In the genomic region with DNA sequence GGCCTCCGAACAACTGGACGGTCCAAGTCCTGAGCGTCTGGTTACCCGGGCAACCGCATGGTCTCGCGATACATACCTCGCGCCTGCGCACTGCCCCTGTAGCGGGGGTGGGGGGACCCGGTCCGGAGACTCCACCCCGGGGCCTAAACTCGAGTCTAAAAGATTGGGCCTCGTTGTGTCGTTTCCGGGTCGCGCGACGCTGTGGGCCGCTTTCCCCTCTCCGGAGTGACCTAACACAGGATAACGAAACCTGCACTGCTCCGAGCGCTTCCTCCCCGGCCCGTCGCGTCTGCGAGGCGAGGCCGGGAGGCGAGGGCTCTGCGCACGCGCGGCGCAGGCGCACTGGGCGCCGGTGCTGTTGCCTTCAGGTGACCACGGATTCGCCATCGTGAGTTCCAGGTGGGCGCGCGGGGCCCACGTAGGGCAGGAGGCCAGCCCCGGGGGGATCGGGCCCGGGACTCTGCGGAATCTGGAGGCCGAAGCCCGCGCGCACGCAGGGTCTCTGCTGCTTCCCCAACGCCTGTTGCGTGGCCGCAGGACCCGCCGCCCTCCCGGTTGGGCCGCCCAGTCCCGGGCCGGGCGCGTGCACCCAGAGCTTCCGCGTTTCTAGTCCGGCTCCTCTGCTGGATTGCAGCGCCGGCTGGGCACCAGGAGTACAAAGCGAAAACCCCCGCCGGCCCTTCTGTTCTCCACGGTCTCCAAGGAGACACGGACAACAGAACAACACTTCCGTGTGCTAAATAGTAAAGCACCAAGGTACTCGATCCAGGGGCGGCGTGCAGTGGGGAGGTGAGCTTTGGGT, we compare ENCODE assay signal across 1 cellular context.
TF ChIP-seq lines count a peak whose summit lies in the region.

A gene with protein sequence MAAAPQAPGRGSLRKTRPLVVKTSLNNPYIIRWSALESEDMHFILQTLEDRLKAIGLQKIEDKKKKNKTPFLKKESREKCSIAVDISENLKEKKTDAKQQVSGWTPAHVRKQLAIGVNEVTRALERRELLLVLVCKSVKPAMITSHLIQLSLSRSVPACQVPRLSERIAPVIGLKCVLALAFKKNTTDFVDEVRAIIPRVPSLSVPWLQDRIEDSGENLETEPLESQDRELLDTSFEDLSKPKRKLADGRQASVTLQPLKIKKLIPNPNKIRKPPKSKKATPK (plus strand): TSS at position 345 of the 802 bp plus-strand sequence. CDS start 5,960 bp downstream, outside the sequence.

TF ChIP-seq in HepG2, 621 proteins besides CTCF, POLR2A, EP300 and RAD21 (continued from another document and continues in another):
- TF ChIP-seq, protein P1, sequence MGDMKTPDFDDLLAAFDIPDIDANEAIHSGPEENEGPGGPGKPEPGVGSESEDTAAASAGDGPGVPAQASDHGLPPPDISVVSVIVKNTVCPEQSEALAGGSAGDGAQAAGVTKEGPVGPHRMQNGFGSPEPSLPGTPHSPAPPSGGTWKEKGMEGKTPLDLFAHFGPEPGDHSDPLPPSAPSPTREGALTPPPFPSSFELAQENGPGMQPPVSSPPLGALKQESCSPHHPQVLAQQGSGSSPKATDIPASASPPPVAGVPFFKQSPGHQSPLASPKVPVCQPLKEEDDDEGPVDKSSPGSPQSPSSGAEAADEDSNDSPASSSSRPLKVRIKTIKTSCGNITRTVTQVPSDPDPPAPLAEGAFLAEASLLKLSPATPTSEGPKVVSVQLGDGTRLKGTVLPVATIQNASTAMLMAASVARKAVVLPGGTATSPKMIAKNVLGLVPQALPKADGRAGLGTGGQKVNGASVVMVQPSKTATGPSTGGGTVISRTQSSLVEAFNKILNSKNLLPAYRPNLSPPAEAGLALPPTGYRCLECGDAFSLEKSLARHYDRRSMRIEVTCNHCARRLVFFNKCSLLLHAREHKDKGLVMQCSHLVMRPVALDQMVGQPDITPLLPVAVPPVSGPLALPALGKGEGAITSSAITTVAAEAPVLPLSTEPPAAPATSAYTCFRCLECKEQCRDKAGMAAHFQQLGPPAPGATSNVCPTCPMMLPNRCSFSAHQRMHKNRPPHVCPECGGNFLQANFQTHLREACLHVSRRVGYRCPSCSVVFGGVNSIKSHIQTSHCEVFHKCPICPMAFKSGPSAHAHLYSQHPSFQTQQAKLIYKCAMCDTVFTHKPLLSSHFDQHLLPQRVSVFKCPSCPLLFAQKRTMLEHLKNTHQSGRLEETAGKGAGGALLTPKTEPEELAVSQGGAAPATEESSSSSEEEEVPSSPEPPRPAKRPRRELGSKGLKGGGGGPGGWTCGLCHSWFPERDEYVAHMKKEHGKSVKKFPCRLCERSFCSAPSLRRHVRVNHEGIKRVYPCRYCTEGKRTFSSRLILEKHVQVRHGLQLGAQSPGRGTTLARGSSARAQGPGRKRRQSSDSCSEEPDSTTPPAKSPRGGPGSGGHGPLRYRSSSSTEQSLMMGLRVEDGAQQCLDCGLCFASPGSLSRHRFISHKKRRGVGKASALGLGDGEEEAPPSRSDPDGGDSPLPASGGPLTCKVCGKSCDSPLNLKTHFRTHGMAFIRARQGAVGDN (CRISPR knock-in tag; IDR thresholded peaks at IDR 0.05), result peak; percentile 97
- peak; percentile 70; the same call in 1 of the 2 replicates for TF ChIP-seq ZNF33B (CRISPR knock-in tag; IDR thresholded peaks at IDR 0.05)
- peak; percentile 89; the same call in 1 of the 2 replicates for TF ChIP-seq SIN3A (IDR thresholded peaks at IDR 0.05; ENCODE audit: borderline replicate concordance, low read depth, low read length)
- TF ChIP-seq ZFP82 (CRISPR knock-in tag; IDR thresholded peaks at IDR 0.05; ENCODE audit: borderline replicate concordance), result no peak
- no peak for TF ChIP-seq ZNF383 (CRISPR knock-in tag; IDR thresholded peaks at IDR 0.05; ENCODE audit: borderline replicate concordance)
- peak; percentile 92; the same call in 1 of the 2 replicates for TF ChIP-seq LBX2 (CRISPR knock-in tag; IDR thresholded peaks at IDR 0.05; ENCODE audit: borderline replicate concordance)
- TF ChIP-seq ZNF879 (CRISPR knock-in tag; IDR thresholded peaks at IDR 0.05), result peak; percentile 97
- TF ChIP-seq SAFB2 (CRISPR knock-in tag; IDR thresholded peaks at IDR 0.05; ENCODE audit: borderline replicate concordance, low read depth), result peak; percentile 75
- TF ChIP-seq ZNF44 (CRISPR knock-in tag; IDR thresholded peaks at IDR 0.05), result peak; percentile 90; the same call in 1 of the 2 replicates
- TF ChIP-seq, protein P2, sequence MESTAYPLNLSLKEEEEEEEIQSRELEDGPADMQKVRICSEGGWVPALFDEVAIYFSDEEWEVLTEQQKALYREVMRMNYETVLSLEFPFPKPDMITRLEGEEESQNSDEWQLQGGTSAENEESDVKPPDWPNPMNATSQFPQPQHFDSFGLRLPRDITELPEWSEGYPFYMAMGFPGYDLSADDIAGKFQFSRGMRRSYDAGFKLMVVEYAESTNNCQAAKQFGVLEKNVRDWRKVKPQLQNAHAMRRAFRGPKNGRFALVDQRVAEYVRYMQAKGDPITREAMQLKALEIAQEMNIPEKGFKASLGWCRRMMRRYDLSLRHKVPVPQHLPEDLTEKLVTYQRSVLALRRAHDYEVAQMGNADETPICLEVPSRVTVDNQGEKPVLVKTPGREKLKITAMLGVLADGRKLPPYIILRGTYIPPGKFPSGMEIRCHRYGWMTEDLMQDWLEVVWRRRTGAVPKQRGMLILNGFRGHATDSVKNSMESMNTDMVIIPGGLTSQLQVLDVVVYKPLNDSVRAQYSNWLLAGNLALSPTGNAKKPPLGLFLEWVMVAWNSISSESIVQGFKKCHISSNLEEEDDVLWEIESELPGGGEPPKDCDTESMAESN (CRISPR knock-in tag; conservative IDR thresholded peaks at IDR 0.05), result peak; percentile 91
- TF ChIP-seq KLF6 (CRISPR knock-in tag; IDR thresholded peaks at IDR 0.05), result peak; percentile 92
- TF ChIP-seq ZSCAN12 (CRISPR knock-in tag; IDR thresholded peaks at IDR 0.05), result peak; percentile 81; the same call in 1 of the 2 replicates
- TF ChIP-seq MIER3 (CRISPR knock-in tag; IDR thresholded peaks at IDR 0.05; ENCODE audit: borderline replicate concordance), result peak; percentile 38; the same call in 1 of the 2 replicates
- peak; percentile 84 for TF ChIP-seq GABPB1 (CRISPR knock-in tag; IDR thresholded peaks at IDR 0.05)
- peak; percentile 87 for TF ChIP-seq ZNF230 (CRISPR knock-in tag; IDR thresholded peaks at IDR 0.05)
- no peak for TF ChIP-seq IRF2 (CRISPR knock-in tag; IDR thresholded peaks at IDR 0.05)
- TF ChIP-seq CEBPG (CRISPR knock-in tag; IDR thresholded peaks at IDR 0.05), result 0 out of 2 replicates have a peak, but pooled peaks have one; percentile 28
- TF ChIP-seq SOX5 (CRISPR knock-in tag; IDR thresholded peaks at IDR 0.05; ENCODE audit: borderline replicate concordance), result no peak
- peak; percentile 31 for TF ChIP-seq BCL6 (CRISPR knock-in tag; IDR thresholded peaks at IDR 0.05)
- TF ChIP-seq CSRNP1 (CRISPR knock-in tag; IDR thresholded peaks at IDR 0.05), result peak; percentile 99
- 0 out of 2 replicates have a peak, but pooled peaks have one; percentile 76 for TF ChIP-seq FLYWCH1 (CRISPR knock-in tag; IDR thresholded peaks at IDR 0.05)
- TF ChIP-seq ZNF350 (CRISPR knock-in tag; IDR thresholded peaks at IDR 0.05; ENCODE audit: borderline replicate concordance, low read depth), result peak; percentile 61
- TF ChIP-seq ZNF616 (CRISPR knock-in tag; IDR thresholded peaks at IDR 0.05; ENCODE audit: low read depth), result peak; percentile 32; the same call in 1 of the 2 replicates
- peak; percentile 92 for TF ChIP-seq KAT8 (CRISPR knock-in tag; IDR thresholded peaks at IDR 0.05)
- TF ChIP-seq, protein P3, sequence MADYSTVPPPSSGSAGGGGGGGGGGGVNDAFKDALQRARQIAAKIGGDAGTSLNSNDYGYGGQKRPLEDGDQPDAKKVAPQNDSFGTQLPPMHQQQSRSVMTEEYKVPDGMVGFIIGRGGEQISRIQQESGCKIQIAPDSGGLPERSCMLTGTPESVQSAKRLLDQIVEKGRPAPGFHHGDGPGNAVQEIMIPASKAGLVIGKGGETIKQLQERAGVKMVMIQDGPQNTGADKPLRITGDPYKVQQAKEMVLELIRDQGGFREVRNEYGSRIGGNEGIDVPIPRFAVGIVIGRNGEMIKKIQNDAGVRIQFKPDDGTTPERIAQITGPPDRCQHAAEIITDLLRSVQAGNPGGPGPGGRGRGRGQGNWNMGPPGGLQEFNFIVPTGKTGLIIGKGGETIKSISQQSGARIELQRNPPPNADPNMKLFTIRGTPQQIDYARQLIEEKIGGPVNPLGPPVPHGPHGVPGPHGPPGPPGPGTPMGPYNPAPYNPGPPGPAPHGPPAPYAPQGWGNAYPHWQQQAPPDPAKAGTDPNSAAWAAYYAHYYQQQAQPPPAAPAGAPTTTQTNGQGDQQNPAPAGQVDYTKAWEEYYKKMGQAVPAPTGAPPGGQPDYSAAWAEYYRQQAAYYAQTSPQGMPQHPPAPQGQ (CRISPR knock-in tag; IDR thresholded peaks at IDR 0.05; ENCODE audit: borderline replicate concordance), result 0 out of 2 replicates have a peak, but pooled peaks have one; percentile 24
- TF ChIP-seq CHD2 (IDR thresholded peaks at IDR 0.05; ENCODE audit: low read depth, low read length), result peak; percentile 92
- TF ChIP-seq ZNF720 (CRISPR knock-in tag; IDR thresholded peaks at IDR 0.05), result no peak
- TF ChIP-seq, protein P4, sequence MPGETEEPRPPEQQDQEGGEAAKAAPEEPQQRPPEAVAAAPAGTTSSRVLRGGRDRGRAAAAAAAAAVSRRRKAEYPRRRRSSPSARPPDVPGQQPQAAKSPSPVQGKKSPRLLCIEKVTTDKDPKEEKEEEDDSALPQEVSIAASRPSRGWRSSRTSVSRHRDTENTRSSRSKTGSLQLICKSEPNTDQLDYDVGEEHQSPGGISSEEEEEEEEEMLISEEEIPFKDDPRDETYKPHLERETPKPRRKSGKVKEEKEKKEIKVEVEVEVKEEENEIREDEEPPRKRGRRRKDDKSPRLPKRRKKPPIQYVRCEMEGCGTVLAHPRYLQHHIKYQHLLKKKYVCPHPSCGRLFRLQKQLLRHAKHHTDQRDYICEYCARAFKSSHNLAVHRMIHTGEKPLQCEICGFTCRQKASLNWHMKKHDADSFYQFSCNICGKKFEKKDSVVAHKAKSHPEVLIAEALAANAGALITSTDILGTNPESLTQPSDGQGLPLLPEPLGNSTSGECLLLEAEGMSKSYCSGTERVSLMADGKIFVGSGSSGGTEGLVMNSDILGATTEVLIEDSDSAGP (CRISPR knock-in tag; IDR thresholded peaks at IDR 0.05; ENCODE audit: borderline replicate concordance), result peak; percentile 94
- TF ChIP-seq ZNF160 (CRISPR knock-in tag; IDR thresholded peaks at IDR 0.05), result peak; percentile 73; the same call in 1 of the 2 replicates
- peak; percentile 93 for TF ChIP-seq ZNF607 (CRISPR knock-in tag; IDR thresholded peaks at IDR 0.05; ENCODE audit: borderline replicate concordance)
- no peak for TF ChIP-seq ZNF30 (CRISPR knock-in tag; IDR thresholded peaks at IDR 0.05)
- no peak for TF ChIP-seq GABPA (IDR thresholded peaks at IDR 0.05; ENCODE audit: low read depth, low read length)
- no peak; the same call in 1 of the 2 replicates for TF ChIP-seq GABPA (CRISPR knock-in tag; IDR thresholded peaks at IDR 0.05; ENCODE audit: low read depth)
- peak; percentile 93 for TF ChIP-seq ASH2L (IDR thresholded peaks at IDR 0.05; ENCODE audit: insufficient read length, low read depth, low read length)
- TF ChIP-seq ZNF891 (CRISPR knock-in tag; IDR thresholded peaks at IDR 0.05), result peak; percentile 94
- no peak for TF ChIP-seq SNRNP70 (IDR thresholded peaks at IDR 0.05; ENCODE audit: low read depth, low read length)
- no peak for TF ChIP-seq SOX13 (IDR thresholded peaks at IDR 0.05)
- TF ChIP-seq SOX13 (CRISPR knock-in tag; conservative IDR thresholded peaks at IDR 0.05 in 1 of 2, IDR thresholded peaks at IDR 0.05 in 1 of 2), result no peak; a peak in 2 of 4 replicates
- TF ChIP-seq ZMYM2 (CRISPR knock-in tag; IDR thresholded peaks at IDR 0.05), result 0 out of 2 replicates have a peak, but pooled peaks have one; percentile 27
- TF ChIP-seq ZNF839 (CRISPR knock-in tag; IDR thresholded peaks at IDR 0.05; ENCODE audit: borderline replicate concordance), result no peak
- 0 out of 2 replicates have a peak, but pooled peaks have one; percentile 43 for TF ChIP-seq ZNF570 (CRISPR knock-in tag; IDR thresholded peaks at IDR 0.05; ENCODE audit: borderline replicate concordance)
- peak; percentile 82; the same call in 1 of the 2 replicates for TF ChIP-seq ZNF546 (CRISPR knock-in tag; conservative IDR thresholded peaks at IDR 0.05)
- TF ChIP-seq, protein P5, sequence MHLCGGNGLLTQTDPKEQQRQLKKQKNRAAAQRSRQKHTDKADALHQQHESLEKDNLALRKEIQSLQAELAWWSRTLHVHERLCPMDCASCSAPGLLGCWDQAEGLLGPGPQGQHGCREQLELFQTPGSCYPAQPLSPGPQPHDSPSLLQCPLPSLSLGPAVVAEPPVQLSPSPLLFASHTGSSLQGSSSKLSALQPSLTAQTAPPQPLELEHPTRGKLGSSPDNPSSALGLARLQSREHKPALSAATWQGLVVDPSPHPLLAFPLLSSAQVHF (CRISPR knock-in tag; IDR thresholded peaks at IDR 0.05), result peak; percentile 88
- TF ChIP-seq ZNF672 (CRISPR knock-in tag; IDR thresholded peaks at IDR 0.05), result 0 out of 2 replicates have a peak, but pooled peaks have one; percentile 28
- 0 out of 2 replicates have a peak, but pooled peaks have one; percentile 66 for TF ChIP-seq ZNF737 (CRISPR knock-in tag; IDR thresholded peaks at IDR 0.05; ENCODE audit: borderline replicate concordance)
- TF ChIP-seq ZNF282 (IDR thresholded peaks at IDR 0.05; ENCODE audit: partially characterized antibody), result no peak
- peak; percentile 83 for TF ChIP-seq NR2C2 (CRISPR knock-in tag; IDR thresholded peaks at IDR 0.05; ENCODE audit: borderline replicate concordance)
- TF ChIP-seq GFI1 (CRISPR knock-in tag; IDR thresholded peaks at IDR 0.05; ENCODE audit: borderline replicate concordance), result peak; percentile 71; the same call in 1 of the 2 replicates
- peak; percentile 97 for TF ChIP-seq IRX3 (CRISPR knock-in tag; IDR thresholded peaks at IDR 0.05; ENCODE audit: borderline replicate concordance, low read depth)
- no peak for TF ChIP-seq ZBTB1 (CRISPR knock-in tag; IDR thresholded peaks at IDR 0.05; ENCODE audit: borderline replicate concordance)
- peak; percentile 80; the same call in 1 of the 2 replicates for TF ChIP-seq ZBTB8A (CRISPR knock-in tag; IDR thresholded peaks at IDR 0.05; ENCODE audit: borderline replicate concordance, low read depth)
- TF ChIP-seq ZNF781 (CRISPR knock-in tag; IDR thresholded peaks at IDR 0.05; ENCODE audit: borderline replicate concordance, not compliant biosample characterization), result no peak
